Comparison of ENCODE assay signal across 8 cellular contexts in the genomic region with DNA sequence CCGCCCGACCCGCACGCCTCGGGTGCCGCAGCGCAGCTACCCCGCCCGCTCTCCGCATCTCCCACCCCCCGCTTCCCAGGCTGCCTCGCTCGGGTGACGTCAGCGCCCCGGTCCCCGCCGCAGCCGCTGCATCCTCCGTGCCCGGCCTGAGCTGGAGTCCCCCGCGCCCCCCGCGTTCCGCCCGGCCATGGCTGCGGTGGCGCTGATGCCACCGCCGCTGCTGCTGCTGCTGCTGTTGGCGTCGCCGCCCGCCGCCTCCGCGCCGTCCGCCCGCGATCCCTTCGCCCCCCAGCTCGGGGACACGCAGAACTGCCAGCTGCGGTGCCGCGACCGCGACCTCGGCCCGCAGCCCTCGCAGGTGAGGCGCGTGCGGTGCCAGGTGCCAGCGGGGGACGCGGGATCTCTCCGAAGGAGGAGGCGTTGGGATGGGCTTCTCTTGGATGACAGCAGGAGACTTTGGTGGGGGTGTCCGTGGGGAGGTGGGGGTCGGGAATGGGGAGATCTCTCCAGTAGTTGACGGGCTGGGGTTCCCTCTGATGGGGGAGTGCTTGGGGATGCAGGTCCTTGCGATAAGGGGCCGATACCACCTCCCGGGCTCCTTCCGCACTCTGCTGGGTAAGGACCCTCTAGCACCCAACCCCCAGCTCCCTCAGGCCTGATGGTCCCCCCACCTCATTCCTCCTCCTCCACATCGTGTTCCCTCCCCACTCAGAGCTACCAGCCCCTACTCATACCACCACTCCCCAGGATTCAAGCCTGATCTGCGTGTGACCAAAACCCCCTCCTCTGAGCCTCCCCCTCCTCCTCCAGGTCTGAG. TPM values are rescaled to one million over a fixed set of nuclear protein-coding genes. Genes with fewer than 3 reads are reported as not detected.
A peak's percentile ranks its signal among the peaks of the same experiment; 100 is the strongest.
DNase-seq lines count a peak whose midpoint lies in the region; ATAC-seq and TF ChIP-seq lines count a peak whose summit lies in the region.

TMEM59L (plus strand) TSS at position 99 of the 817 bp plus-strand sequence; CDS start at position 188, 89 bp downstream.

- H3K4me3 ChIP-seq in DND-41 (ENCODE audit: low read depth in 1 of 2, low read length in 2 of 2) (peak within 1 kb of the TSS in 1 of 2 experiments; percentile 56; a peak in 3 of 4 replicates), Panc1 (ENCODE audit: low read depth in 2 of 2, low read length in 2 of 2) (peak within 1 kb of the TSS; percentile 40 to 46), brain microvascular endothelial cell (ENCODE audit: low read depth, low read length) (peak within 1 kb of the TSS; percentile 30), thoracic aorta (peak within 1 kb of the TSS; percentile 75)

- H3K4me3 Mint-ChIP-seq in memory B cell, result peak within 1 kb of the TSS; percentile 82

- POLR2A ChIA-PET in Panc1 (lab: Charles Lee), result no interaction called here

- peaks cover 35% of the 10 kb centered on the region for H3K27me3 ChIP-seq in DND-41 (ENCODE audit: insufficient read depth, low read length, poor library complexity)
- peaks cover 2% of the 10 kb centered on the region for H3K27me3 ChIP-seq in Panc1 (ENCODE audit: control insufficient read depth, insufficient read depth, low read length)
- H3K27me3 ChIP-seq in brain microvascular endothelial cell (replicated peaks), result peaks cover 71% of the 10 kb centered on the region
- peaks cover 45% of the 10 kb centered on the region for H3K27me3 ChIP-seq in thoracic aorta (replicated peaks; ENCODE audit: insufficient read depth)

- H3K9ac ChIP-seq in DND-41 (ENCODE audit: low read depth, low read length), result peak within 1 kb of the TSS; percentile 46; the same call in 1 of the 2 replicates

- ATAC-seq in DND-41 (ENCODE audit: insufficient read depth, low read depth) (peak; percentile 74), Panc1 (peak; percentile 41; the same call in 1 of the 2 replicates), memory B cell (ENCODE audit: low read depth) (peak; percentile 55), thoracic aorta (ENCODE audit: insufficient number of reproducible peaks, low FRiP score, low read depth) (no peak), HG02981 (IDR thresholded peaks at IDR 0.05; ENCODE audit: unreplicated experiment) (no peak)

- H3K27ac Mint-ChIP-seq in memory B cell, result peak within 1 kb of the TSS; percentile 47

- H3K9me3 ChIP-seq in DND-41 (ENCODE audit: insufficient read depth, low read length, severe bottlenecking) (no peaks in the 10 kb centered on the region), Panc1 (ENCODE audit: control insufficient read depth, insufficient read depth, low read depth, low read length) (no peaks in the 10 kb centered on the region), thoracic aorta (no peaks in the 10 kb centered on the region)

- H3K4me1 ChIP-seq in DND-41 (ENCODE audit: insufficient read depth, low read length) (peaks cover 12% of the 10 kb centered on the region), Panc1 (ENCODE audit: control insufficient read depth, insufficient read depth, low read length) (peaks cover 5% of the 10 kb centered on the region; the same call in 1 of the 2 replicates), thoracic aorta (ENCODE audit: control insufficient read depth in 1 of 2, low read depth in 2 of 2) (peaks cover 13 to 18% of the 10 kb centered on the region in 2 donors)

- H2AFZ ChIP-seq in DND-41 (ENCODE audit: low read depth, low read length), result peak within 1 kb of the TSS; percentile 66

- peaks cover 22% of the 10 kb centered on the region for H3K4me1 Mint-ChIP-seq in memory B cell

- DNase-seq in DND-41 (peak; percentile 50), Panc1 (ENCODE audit: low read depth, low spot score) (no peak), brain microvascular endothelial cell (no peak), memory B cell (ENCODE audit: low spot score in 2 of 2) (no peak), thoracic aorta (ENCODE audit: low spot score) (no peak), NCI-H1694 (lab: John Stamatoyannopoulos, UW) (no peak), NK-92 (lab: John Stamatoyannopoulos, UW; ENCODE audit: unreplicated experiment) (no peak)

- no peaks in the 10 kb centered on the region for H3K9me3 Mint-ChIP-seq in memory B cell

- in situ Hi-C loops in Panc1 (cut with HindIII; ENCODE audit: low pct_unique_long_range_greater_than_20kb, low sequenced_read_pairs), result no loop called here
- in situ Hi-C loops in brain microvascular endothelial cell (cut with HindIII; ENCODE audit: low pct_ligation_motif_present, low sequenced_read_pairs), result no loop called here

- no peak within 1 kb of the TSS for H3K27ac ChIP-seq in DND-41 (ENCODE audit: low read length)
- H3K27ac ChIP-seq in Panc1 (ENCODE audit: low read length), result no peak within 1 kb of the TSS
- no peak within 1 kb of the TSS for H3K27ac ChIP-seq in brain microvascular endothelial cell
- no peak within 1 kb of the TSS for H3K27ac ChIP-seq in thoracic aorta

- no peak for TF ChIP-seq CTCF in DND-41 (IDR thresholded peaks at IDR 0.05; ENCODE audit: borderline replicate concordance, extremely low read depth, low read length, poor library complexity, severe bottlenecking)
- no peak for TF ChIP-seq CTCF in Panc1 (IDR thresholded peaks at IDR 0.05)
- no peak for TF ChIP-seq CTCF in brain microvascular endothelial cell (IDR thresholded peaks at IDR 0.05; ENCODE audit: low read depth, low read length, missing control alignments)
- TF ChIP-seq CTCF in thoracic aorta (IDR thresholded peaks at IDR 0.05), result no peak

- H4K20me1 ChIP-seq in DND-41 (ENCODE audit: insufficient read depth, low read length), result peaks cover 2% of the 10 kb centered on the region; the same call in 1 of the 2 replicates

- intact Hi-C loops in Panc1 (cut with micrococcal nuclease; ENCODE audit: unreplicated experiment), result no loop called here

- no peaks in the 10 kb centered on the region for H3K36me3 ChIP-seq in DND-41 (ENCODE audit: insufficient read depth, low read length)
- no peaks in the 10 kb centered on the region for H3K36me3 ChIP-seq in Panc1 (ENCODE audit: control insufficient read depth, insufficient read depth, low read length)
- H3K36me3 ChIP-seq in brain microvascular endothelial cell (replicated peaks), result no peaks in the 10 kb centered on the region
- no peaks in the 10 kb centered on the region for H3K36me3 ChIP-seq in thoracic aorta

- no peaks in the 10 kb centered on the region for H3K79me2 ChIP-seq in DND-41 (ENCODE audit: insufficient read depth, low read length)

- peak within 1 kb of the TSS; percentile 77 for H3K4me2 ChIP-seq in DND-41 (ENCODE audit: insufficient read depth, low read length)

- BruUV-seq in Panc1 (replicated peaks; lab: Mats Ljungman, UMichigan), result no TSS peak

- CTCF ChIA-PET in Panc1 (lab: Charles Lee), result no interaction called here

- peaks cover 42% of the 10 kb centered on the region for H3K27me3 Mint-ChIP-seq in memory B cell

- no peaks in the 10 kb centered on the region for H3K36me3 Mint-ChIP-seq in memory B cell

RNA-seq across cellular contexts. Expression of gene TMEM59L, which starts in this region (rescaled TPM):
- 2.4 TPM for total RNA-seq in Panc1 (2021; ENCODE audit: unreplicated experiment)
- polyA plus RNA-seq in Panc1 (2012; ENCODE audit: insufficient read length), result 7.3 TPM
- 1 to 10 TPM; 3.2 to 6.5 TPM for total RNA-seq in thoracic aorta

Comparison
In these comparisons a context has a peak if more than half of its experiments do, and no peak if none do; other contexts are left out.
1. ATAC-seq: peak in DND-41 (single experiment), Panc1 (single experiment) and memory B cell (single experiment); none in thoracic aorta (single experiment) and HG02981 (single experiment).